ENCODE assay signal across 9 cellular contexts in the genomic region with DNA sequence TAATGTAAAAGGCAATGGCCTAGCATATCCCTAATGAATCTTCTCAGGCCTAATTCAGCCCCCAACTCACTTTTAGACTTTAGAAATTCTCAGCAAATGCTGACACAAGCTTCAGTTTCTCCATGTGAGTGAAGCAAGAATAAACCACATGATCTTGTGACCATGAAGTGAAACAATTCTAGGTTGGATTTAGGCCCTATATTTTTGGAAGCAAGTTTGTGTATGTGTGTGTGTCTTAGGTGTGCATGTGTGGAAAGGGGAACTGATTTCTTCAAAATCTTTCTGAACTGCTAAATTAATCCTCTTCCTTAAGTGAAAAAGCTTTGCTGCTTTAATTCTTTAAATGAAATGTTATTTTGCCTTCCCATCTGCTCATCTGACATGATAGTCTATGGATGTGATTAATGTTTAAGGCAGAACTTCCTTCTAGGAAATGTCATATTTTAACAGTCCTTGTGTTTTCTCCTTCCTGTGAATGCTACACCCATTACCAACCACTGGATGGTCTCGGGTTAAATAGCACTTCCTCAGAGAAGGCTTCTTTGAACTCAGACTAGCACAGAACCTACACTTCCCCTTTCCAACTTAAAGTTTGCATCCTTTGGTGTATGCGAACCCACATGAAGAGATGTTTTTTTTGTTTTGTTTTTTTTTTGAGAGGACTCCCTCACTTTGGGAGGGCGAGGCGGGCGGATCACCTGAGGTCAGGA. TPM values are rescaled to one million over a fixed set of nuclear protein-coding genes. Genes with fewer than 3 reads are reported as not detected.
DNase-seq lines count a peak whose midpoint lies in the region; ATAC-seq and TF ChIP-seq lines count a peak whose summit lies in the region.
"Had no signal": no experiment of that assay in that cellular context is flagged by ENCODE, and none has a peak within 500 bp of the region (broad histone marks: within the 10 kb centered on the region; RNA-seq: fewer than 3 reads in every experiment).

No MANE protein-coding gene starts in this region.

- no peaks in the 10 kb centered on the region for H3K9me2 ChIP-seq in hepatocyte (replicated peaks; ENCODE audit: insufficient read depth)

- no peak overlapping the region for H2AFZ ChIP-seq in hepatocyte

- H3K27me3 ChIP-seq in A673 (replicated peaks; ENCODE audit: insufficient read depth, low read depth, low read length, poor library complexity): no peaks in the 10 kb centered on the region
- H3K27me3 ChIP-seq in hepatocyte: no peaks in the 10 kb centered on the region

- TF ChIP-seq CTCF in A673 (conservative IDR thresholded peaks at IDR 0.05; ENCODE audit: low read depth, low read length) (no peak), hepatocyte (IDR thresholded peaks at IDR 0.05; ENCODE audit: poor library complexity) (no peak)

- H3K36me3 ChIP-seq in A673 (ENCODE audit: insufficient read depth, low read length, poor library complexity, severe bottlenecking): no peaks in the 10 kb centered on the region
- H3K36me3 ChIP-seq in hepatocyte (replicated peaks; ENCODE audit: insufficient read depth, low read depth): no peaks in the 10 kb centered on the region

- H3K27ac ChIP-seq in A673 (ENCODE audit: low read depth, low read length, poor library complexity, severe bottlenecking) (no peak overlapping the region), hepatocyte (peak overlapping the region; percentile 91)

- H3K9me3 ChIP-seq in A673 (ENCODE audit: low read depth, low read length, poor library complexity, severe bottlenecking) (no peaks in the 10 kb centered on the region), hepatocyte (ENCODE audit: low read depth) (no peaks in the 10 kb centered on the region)

- ATAC-seq in GM21529 (IDR thresholded peaks at IDR 0.05; ENCODE audit: unreplicated experiment): peak; percentile 47

- DNase-seq in A673 (ENCODE audit: low spot score) (peak; percentile 21), NAMALWA (ENCODE audit: low spot score) (peak; percentile 34), hepatocyte (ENCODE audit: low spot score) (no peak), RPMI8226 (no peak), ureter (ENCODE audit: low spot score) (no peak), HT-29 (ENCODE audit: low spot score) (no peak), superior temporal gyrus (ENCODE audit: extremely low spot score) (no peak)
- DNase-seq: amygdala had no signal

- POLR2A ChIA-PET in A673 (lab: Charles Lee; ENCODE audit: low non-redundant PET): no interaction called here

- BruUV-seq in A673 (replicated peaks; lab: Mats Ljungman, UMichigan): no TSS peak

- no peaks in the 10 kb centered on the region for H4K20me1 ChIP-seq in hepatocyte (ENCODE audit: insufficient read depth, poor library complexity, severe bottlenecking)

- peaks cover 3% of the 10 kb centered on the region for H3K79me2 ChIP-seq in hepatocyte

- no peak overlapping the region for H3K4me3 ChIP-seq in A673 (ENCODE audit: low read depth, low read length, poor library complexity, severe bottlenecking)
- no peak overlapping the region for H3K4me3 ChIP-seq in hepatocyte

- H3K4me1 ChIP-seq in A673 (ENCODE audit: insufficient read depth, low read length, poor library complexity, severe bottlenecking): peaks cover 16% of the 10 kb centered on the region
- peaks cover 5% of the 10 kb centered on the region for H3K4me1 ChIP-seq in hepatocyte (ENCODE audit: insufficient read depth)

- WGBS in hepatocyte (ENCODE audit: low lambda C conversion rate, missing lambda C conversion rate): 96% methylated on average over 5 of the region's 5 CpGs

- peak overlapping the region; percentile 82 for H3K4me2 ChIP-seq in hepatocyte

- CTCF ChIA-PET in A673 (lab: Charles Lee): no interaction called here

- intact Hi-C loops in A673 (cut with micrococcal nuclease; ENCODE audit: unreplicated experiment): no loop called here

RNA-seq across cellular contexts. Expression of a gene that starts 1.2 kb away (rescaled TPM):
- 2.2 and 4.0 TPM in 2 replicates for total RNA-seq in A673 (2021)
- 58.9 and 68.5 TPM in 2 replicates for total RNA-seq in hepatocyte
- 17.5 and 18.4 TPM in 2 replicates for polyA plus RNA-seq in hepatocyte
- total RNA-seq in ureter: 26.2 TPM
- 2.4 and 4.6 TPM in 2 replicates for total RNA-seq in HT-29 (2014; rRNA removed; shearing (Covaris generic))

RNA-seq across cellular contexts. Expression of a gene that starts 36.3 kb away (rescaled TPM):
- total RNA-seq in A673 (2021) (3.1 and 3.8 TPM in 2 replicates), hepatocyte (88.8 and 89.8 TPM in 2 replicates), ureter (30.8 TPM)
- polyA plus RNA-seq in hepatocyte: 27.2 and 30.9 TPM in 2 replicates
- total RNA-seq in HT-29 (2014; rRNA removed; shearing (Covaris generic)): 16.1 TPM in 2 replicates

Comparison
In these comparisons a context has a peak if more than half of its experiments do, and no peak if none do; other contexts are left out.
1. DNase-seq: peak in A673 (single experiment) and NAMALWA (single experiment); none in hepatocyte (single experiment), RPMI8226 (single experiment), ureter (single experiment), HT-29 (single experiment) and superior temporal gyrus (single experiment).